ENCODE assay signal across 17 cellular contexts in genomic region chr7:67738958-67739357, GRCh38.
DNase-seq lines count a peak whose midpoint lies in the region; ATAC-seq, FAIRE-seq and TF ChIP-seq lines count a peak whose summit lies in the region.
"Had no signal": no experiment of that assay in that cellular context is flagged by ENCODE, and none has a peak within 500 bp of the region (broad histone marks: within the 10 kb centered on the region; RNA-seq: fewer than 3 reads in every experiment).

No MANE protein-coding gene starts in this region.

- H3K27me3 ChIP-seq in pancreas = no peaks in the 10 kb centered on the region

- DNase-seq in AG20443 (ENCODE audit: low spot score) (peak; percentile 18), NCI-H226 (peak; percentile 83), fibroblast of the aortic adventitia (ENCODE audit: low read depth) (peak; percentile 1), pancreas (peak in 3 of 6 donors; percentile 17 to 24 (median 20)), NCI-H1417 (lab: John Stamatoyannopoulos, UW) (no peak), HCEC 1CT (no peak), NCI-H2227 (lab: John Stamatoyannopoulos, UW; ENCODE audit: unreplicated experiment) (no peak)
- DNase-seq: AML-193, caudate nucleus, EL, mesenchymal stem cell, NCI-H526 had no signal

- peak; percentile 61 to 96 (median 89) for ATAC-seq in pancreas
- no peak for ATAC-seq in esophagus mucosa
- ATAC-seq: activated CD4-positive, CD25-positive, alpha-beta regulatory T cell treated with anti-CD3 and anti-CD28 coated beads, Interleukin-2, amount 50 U/mL, for 24 hours; activated T-helper 17 cell treated with anti-CD3 and anti-CD28 coated beads, Interleukin-2, amount 50 U/mL, for 72 hours had no signal

- no peaks in the 10 kb centered on the region for H3K4me1 ChIP-seq in pancreas

- no peak for TF ChIP-seq CTCF in fibroblast of the aortic adventitia (IDR thresholded peaks at IDR 0.05; ENCODE audit: insufficient read depth, low read length)
- TF ChIP-seq CTCF in pancreas (IDR thresholded peaks at IDR 0.05) = no peak

- WGBS in pancreas, 2 donors = 23 to 25% methylated on average over 6 of the region's 6 CpGs

- H3K36me3 ChIP-seq in pancreas = no peaks in the 10 kb centered on the region
- H3K36me3 ChIP-seq: thoracic aorta had no signal

- intact Hi-C loops in pancreas (cut with DNase I) = no loop called here

- no peak overlapping the region for H3K4me3 ChIP-seq in fibroblast of the aortic adventitia (ENCODE audit: low read depth, low read length)
- no peak overlapping the region for H3K4me3 ChIP-seq in pancreas
- H3K4me3 ChIP-seq: thoracic aorta had no signal

- peak overlapping the region in 1 of 4 donors; percentile 28 for H3K27ac ChIP-seq in pancreas
- H3K27ac ChIP-seq: thoracic aorta had no signal

- no peaks in the 10 kb centered on the region for H3K9me3 ChIP-seq in pancreas
- H3K9me3 ChIP-seq: thoracic aorta had no signal

- no peak for FAIRE-seq in pancreas (lab: Jason Lieb, UNC)
- FAIRE-seq: frontal cortex had no signal

Comparison
In these comparisons a context has a peak if more than half of its experiments do, and no peak if none do; other contexts are left out.
1. DNase-seq: peak in AG20443 (single experiment), NCI-H226 (single experiment) and fibroblast of the aortic adventitia (single experiment); none in NCI-H1417 (0 of 3), HCEC 1CT (single experiment) and NCI-H2227 (single experiment).